Comparison of ENCODE assay signal across 24 cellular contexts in the genomic region with DNA sequence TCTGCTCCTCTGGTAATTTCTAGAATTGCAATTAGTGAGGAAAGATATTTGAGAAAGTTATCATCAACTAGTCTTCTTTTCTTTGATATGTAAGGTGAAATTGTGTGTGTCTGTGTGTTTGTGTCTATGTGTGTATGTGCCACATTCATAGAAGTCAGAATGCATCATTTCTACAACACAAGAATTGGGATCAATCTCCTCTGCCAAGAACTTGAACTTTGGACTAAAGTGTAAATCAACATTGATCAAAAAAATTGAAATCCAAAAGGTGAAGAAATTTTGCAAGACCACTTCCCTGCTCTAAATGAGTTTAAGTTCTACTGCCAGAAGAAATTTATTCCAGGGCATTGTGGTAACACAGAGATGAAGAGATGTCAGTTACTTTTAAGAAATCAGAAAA.
DNase-seq lines count a peak whose midpoint lies in the region; ATAC-seq, FAIRE-seq and TF ChIP-seq lines count a peak whose summit lies in the region.
"Had no signal": no experiment of that assay in that cellular context is flagged by ENCODE, and none has a peak within 500 bp of the region (broad histone marks: within the 10 kb centered on the region; RNA-seq: fewer than 3 reads in every experiment).

No MANE protein-coding gene starts in this region.

- H3K4me3 ChIP-seq in liver (ENCODE audit: low read depth in 1 of 3, low read length in 3 of 3), result no peak overlapping the region
- no peak overlapping the region for H3K4me3 ChIP-seq in HepG2 (replicated peaks in 1 of 3; ENCODE audit: insufficient read depth in 1 of 3, low read depth in 2 of 3, low read length in 3 of 3)
- no peak overlapping the region for H3K4me3 ChIP-seq in thyroid gland (replicated peaks in 1 of 3)
- H3K4me3 ChIP-seq: BLaER1, GM12878 had no signal

- H3K9me3 ChIP-seq in liver (ENCODE audit: control insufficient read depth in 4 of 4, low read length in 3 of 4), result no peaks in the 10 kb centered on the region
- H3K9me3 ChIP-seq in HepG2 (ENCODE audit: low read length), result peaks cover 70% of the 10 kb centered on the region
- H3K9me3 ChIP-seq in thyroid gland, result no peaks in the 10 kb centered on the region
- H3K9me3 ChIP-seq: BE2C, BLaER1 had no signal

- no peak for TF ChIP-seq EP300 in HepG2 (IDR thresholded peaks at IDR 0.05; ENCODE audit: low read depth in 2 of 2, low read length in 2 of 2)
- TF ChIP-seq EP300 in HepG2 (CRISPR knock-in tag; IDR thresholded peaks at IDR 0.05; ENCODE audit: borderline replicate concordance), result no peak

- CTCF ChIA-PET in HepG2 (lab: Yijun Ruan, JAX; ENCODE audit: low intra/inter-chr PET ratio, low total read pairs), result no interaction called here

- intact Hi-C loops in HepG2 (cut with micrococcal nuclease; ENCODE audit: unreplicated experiment) (no loop called here), thyroid gland (cut with DNase I) (no loop called here)

- H3K79me2 ChIP-seq in HepG2 (ENCODE audit: insufficient read depth, low read length), result no peaks in the 10 kb centered on the region

- H3K4me1 ChIP-seq in liver (ENCODE audit: control insufficient read depth in 4 of 4, insufficient read depth in 4 of 4, low read length in 3 of 4) (peaks cover 0 to 14% (median 10%) of the 10 kb centered on the region in 4 donors), HepG2 (ENCODE audit: insufficient read depth, low read length) (no peaks in the 10 kb centered on the region), thyroid gland (no peaks in the 10 kb centered on the region)
- H3K4me1 ChIP-seq: BE2C, BLaER1 had no signal

- in situ Hi-C loops in HepG2 (cut with HindIII; ENCODE audit: extremely low pct_ligation_motif_present, low pct_unique_long_range_greater_than_20kb), result no loop called here

- BruUV-seq in HepG2 (replicated peaks; lab: Mats Ljungman, UMichigan), result no TSS peak

- H3K27me3 ChIP-seq in liver (ENCODE audit: control insufficient read depth in 4 of 4, insufficient read depth in 4 of 4, low read length in 3 of 4), result no peaks in the 10 kb centered on the region
- no peaks in the 10 kb centered on the region for H3K27me3 ChIP-seq in HepG2 (ENCODE audit: control insufficient read depth in 1 of 2, insufficient read depth in 2 of 2, low read length in 2 of 2)
- no peaks in the 10 kb centered on the region for H3K27me3 ChIP-seq in thyroid gland
- H3K27me3 ChIP-seq: BE2C, BLaER1 had no signal

- no peak overlapping the region for H2AFZ ChIP-seq in HepG2 (ENCODE audit: low read length)

- no peak for FAIRE-seq in HepG2 (lab: Jason Lieb, UNC)
- FAIRE-seq: GM12878, GM12892, GM18507 had no signal

- H3K27ac ChIP-seq in liver (ENCODE audit: low read depth in 1 of 2, low read length in 2 of 2), result no peak overlapping the region
- H3K27ac ChIP-seq in HepG2 (ENCODE audit: extremely low read length, insufficient read depth, low read length), result no peak overlapping the region
- H3K27ac ChIP-seq in thyroid gland, result no peak overlapping the region
- H3K27ac ChIP-seq: BLaER1 had no signal

- TF ChIP-seq CTCF in liver (IDR thresholded peaks at IDR 0.05; ENCODE audit: low read depth, low read length, missing input control), result no peak
- no peak for TF ChIP-seq CTCF in HepG2 (CRISPR knock-in tag; IDR thresholded peaks at IDR 0.05)
- TF ChIP-seq CTCF in thyroid gland (IDR thresholded peaks at IDR 0.05), result no peak

- POLR2A ChIA-PET in HepG2 (lab: Yijun Ruan, JAX), result no interaction called here

- H3K9ac ChIP-seq in liver (ENCODE audit: low read depth in 1 of 2, low read length in 2 of 2) (no peak overlapping the region), HepG2 (ENCODE audit: insufficient read depth, low read depth, low read length) (no peak overlapping the region)
- H3K9ac ChIP-seq: BLaER1 had no signal

- DNase-seq in HepG2 (ENCODE audit: low spot score), result no peak
- no peak for DNase-seq in left lobe of liver (ENCODE audit: low spot score)
- DNase-seq in NK-92 treated with Interleukin-12 subunit alpha and Interleukin-12 subunit beta, amount 100 ng/mL, for 24 hours (lab: John Stamatoyannopoulos, UW), result no peak
- no peak for DNase-seq in thyroid gland
- DNase-seq: 8988T; ACHN; BE2C; C1 segment of cervical spinal cord; CD4-positive, alpha-beta memory T cell; CD4-positive, CD25-positive, alpha-beta regulatory T cell; CD8-positive, alpha-beta memory T cell; COR-L47; DMS 273 treated with DMSO at 0.1 percent for 48 hours; DMS153; DMS53; DMS79; DND-41; EL; GDM1 had no signal

- TF ChIP-seq RAD21 in liver (IDR thresholded peaks at IDR 0.05) (no peak), HepG2 (CRISPR knock-in tag; IDR thresholded peaks at IDR 0.05) (no peak)

- H4K20me1 ChIP-seq in HepG2 (ENCODE audit: insufficient read depth, low read length), result no peaks in the 10 kb centered on the region
- H4K20me1 ChIP-seq: BLaER1 had no signal

- H3K36me3 ChIP-seq in liver (ENCODE audit: control insufficient read depth in 4 of 4, insufficient read depth in 3 of 4, low read depth in 1 of 4, low read length in 3 of 4) (no peaks in the 10 kb centered on the region), HepG2 (replicated peaks in 1 of 2; ENCODE audit: control insufficient read depth in 1 of 2, insufficient read depth in 2 of 2, low read length in 2 of 2) (no peaks in the 10 kb centered on the region), thyroid gland (no peaks in the 10 kb centered on the region)
- H3K36me3 ChIP-seq: BE2C, BLaER1 had no signal

- no peak overlapping the region for H3K4me2 ChIP-seq in HepG2 (ENCODE audit: low read depth, low read length)
- H3K4me2 ChIP-seq: BLaER1 had no signal

- no peak for TF ChIP-seq POLR2A in HepG2 (IDR thresholded peaks at IDR 0.05; ENCODE audit: insufficient read depth in 1 of 2, low read depth in 2 of 2, low read length in 2 of 2)
- TF ChIP-seq POLR2A in thyroid gland (IDR thresholded peaks at IDR 0.05), result no peak

- ATAC-seq in HepG2 (no peak), left lobe of liver (peak; percentile 45)
- ATAC-seq: GM12878 had no signal

TF ChIP-seq in liver, 16 proteins besides CTCF, POLR2A, EP300 and RAD21 (continues in another document):
- no peak for TF ChIP-seq YY1 (IDR thresholded peaks at IDR 0.05)
- TF ChIP-seq, protein P1, sequence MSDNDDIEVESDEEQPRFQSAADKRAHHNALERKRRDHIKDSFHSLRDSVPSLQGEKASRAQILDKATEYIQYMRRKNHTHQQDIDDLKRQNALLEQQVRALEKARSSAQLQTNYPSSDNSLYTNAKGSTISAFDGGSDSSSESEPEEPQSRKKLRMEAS (IDR thresholded peaks at IDR 0.05), result no peak
- no peak for TF ChIP-seq FOXA2 (IDR thresholded peaks at IDR 0.05)
- no peak for TF ChIP-seq TAF1 (conservative IDR thresholded peaks at IDR 0.05)
- TF ChIP-seq RXRA (IDR thresholded peaks at IDR 0.05), result no peak
- TF ChIP-seq, protein P2, sequence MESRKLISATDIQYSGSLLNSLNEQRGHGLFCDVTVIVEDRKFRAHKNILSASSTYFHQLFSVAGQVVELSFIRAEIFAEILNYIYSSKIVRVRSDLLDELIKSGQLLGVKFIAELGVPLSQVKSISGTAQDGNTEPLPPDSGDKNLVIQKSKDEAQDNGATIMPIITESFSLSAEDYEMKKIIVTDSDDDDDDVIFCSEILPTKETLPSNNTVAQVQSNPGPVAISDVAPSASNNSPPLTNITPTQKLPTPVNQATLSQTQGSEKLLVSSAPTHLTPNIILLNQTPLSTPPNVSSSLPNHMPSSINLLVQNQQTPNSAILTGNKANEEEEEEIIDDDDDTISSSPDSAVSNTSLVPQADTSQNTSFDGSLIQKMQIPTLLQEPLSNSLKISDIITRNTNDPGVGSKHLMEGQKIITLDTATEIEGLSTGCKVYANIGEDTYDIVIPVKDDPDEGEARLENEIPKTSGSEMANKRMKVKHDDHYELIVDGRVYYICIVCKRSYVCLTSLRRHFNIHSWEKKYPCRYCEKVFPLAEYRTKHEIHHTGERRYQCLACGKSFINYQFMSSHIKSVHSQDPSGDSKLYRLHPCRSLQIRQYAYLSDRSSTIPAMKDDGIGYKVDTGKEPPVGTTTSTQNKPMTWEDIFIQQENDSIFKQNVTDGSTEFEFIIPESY (IDR thresholded peaks at IDR 0.05), result no peak
- TF ChIP-seq GABPA (IDR thresholded peaks at IDR 0.05 in 1 of 2, conservative IDR thresholded peaks at IDR 0.05 in 1 of 2), result no peak
- no peak for TF ChIP-seq EGR1 (IDR thresholded peaks at IDR 0.05; ENCODE audit: low read depth in 2 of 2)
- no peak for TF ChIP-seq NR2F2 (IDR thresholded peaks at IDR 0.05)
- no peak for TF ChIP-seq JUND (IDR thresholded peaks at IDR 0.05)
- peak; percentile 23 for TF ChIP-seq SP1 (IDR thresholded peaks at IDR 0.05)
- peak; percentile 45 to 81 for TF ChIP-seq HNF4A (conservative IDR thresholded peaks at IDR 0.05)

TF ChIP-seq in HepG2, 621 proteins besides CTCF, POLR2A, EP300 and RAD21:
- TF ChIP-seq SYNCRIP (IDR thresholded peaks at IDR 0.05; ENCODE audit: insufficient read depth, low read depth, low read length), result no peak
- TF ChIP-seq, protein P3, sequence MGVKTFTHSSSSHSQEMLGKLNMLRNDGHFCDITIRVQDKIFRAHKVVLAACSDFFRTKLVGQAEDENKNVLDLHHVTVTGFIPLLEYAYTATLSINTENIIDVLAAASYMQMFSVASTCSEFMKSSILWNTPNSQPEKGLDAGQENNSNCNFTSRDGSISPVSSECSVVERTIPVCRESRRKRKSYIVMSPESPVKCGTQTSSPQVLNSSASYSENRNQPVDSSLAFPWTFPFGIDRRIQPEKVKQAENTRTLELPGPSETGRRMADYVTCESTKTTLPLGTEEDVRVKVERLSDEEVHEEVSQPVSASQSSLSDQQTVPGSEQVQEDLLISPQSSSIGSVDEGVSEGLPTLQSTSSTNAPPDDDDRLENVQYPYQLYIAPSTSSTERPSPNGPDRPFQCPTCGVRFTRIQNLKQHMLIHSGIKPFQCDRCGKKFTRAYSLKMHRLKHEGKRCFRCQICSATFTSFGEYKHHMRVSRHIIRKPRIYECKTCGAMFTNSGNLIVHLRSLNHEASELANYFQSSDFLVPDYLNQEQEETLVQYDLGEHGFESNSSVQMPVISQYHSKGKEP (CRISPR knock-in tag; IDR thresholded peaks at IDR 0.05), result no peak
TF ChIP-seq in HepG2: peak in this region for 0.
